2 cellular contexts compared by ENCODE assay signal in genomic region chr9:37501957-37502596, GRCh38.
TF ChIP-seq lines count a peak whose summit lies in the region.

No MANE protein-coding gene starts in this region.

TF ChIP-seq in IMR-90, 13 proteins besides CTCF, POLR2A, EP300 and RAD21:
- no peak for TF ChIP-seq RCOR1 (IDR thresholded peaks at IDR 0.05; ENCODE audit: insufficient replicate concordance, low read length)
- no peak for TF ChIP-seq NFE2L2 (IDR thresholded peaks at IDR 0.05; ENCODE audit: low read depth, low read length)
- no peak for TF ChIP-seq MAZ (IDR thresholded peaks at IDR 0.05; ENCODE audit: borderline replicate concordance, low read depth, low read length)
- no peak for TF ChIP-seq SMC3 (IDR thresholded peaks at IDR 0.05; ENCODE audit: low read depth, low read length)
- no peak for TF ChIP-seq BHLHE40 (IDR thresholded peaks at IDR 0.05; ENCODE audit: low read depth, low read length)
- TF ChIP-seq USF2 (IDR thresholded peaks at IDR 0.05; ENCODE audit: low read depth, low read length): no peak
- no peak for TF ChIP-seq FOS (IDR thresholded peaks at IDR 0.05; ENCODE audit: low read depth, low read length)
- no peak for TF ChIP-seq CHD1 (IDR thresholded peaks at IDR 0.05; ENCODE audit: low read depth, low read length)
- TF ChIP-seq MXI1 (IDR thresholded peaks at IDR 0.05; ENCODE audit: borderline replicate concordance, low read depth, low read length): no peak

TF ChIP-seq in K562, 482 proteins besides CTCF, POLR2A, EP300 and RAD21:
- TF ChIP-seq PBX2 (CRISPR knock-in tag; IDR thresholded peaks at IDR 0.05; ENCODE audit: low read depth): no peak
- TF ChIP-seq PBX2 (tag; conservative IDR thresholded peaks at IDR 0.05; ENCODE audit: low read depth): 0 out of 2 replicates have a peak, but pooled peaks have one; percentile 9
- TF ChIP-seq DMBX1 (CRISPR knock-in tag; IDR thresholded peaks at IDR 0.05; ENCODE audit: borderline replicate concordance): no peak
